Comparison of ENCODE assay signal across 26 cellular contexts in the genomic region with DNA sequence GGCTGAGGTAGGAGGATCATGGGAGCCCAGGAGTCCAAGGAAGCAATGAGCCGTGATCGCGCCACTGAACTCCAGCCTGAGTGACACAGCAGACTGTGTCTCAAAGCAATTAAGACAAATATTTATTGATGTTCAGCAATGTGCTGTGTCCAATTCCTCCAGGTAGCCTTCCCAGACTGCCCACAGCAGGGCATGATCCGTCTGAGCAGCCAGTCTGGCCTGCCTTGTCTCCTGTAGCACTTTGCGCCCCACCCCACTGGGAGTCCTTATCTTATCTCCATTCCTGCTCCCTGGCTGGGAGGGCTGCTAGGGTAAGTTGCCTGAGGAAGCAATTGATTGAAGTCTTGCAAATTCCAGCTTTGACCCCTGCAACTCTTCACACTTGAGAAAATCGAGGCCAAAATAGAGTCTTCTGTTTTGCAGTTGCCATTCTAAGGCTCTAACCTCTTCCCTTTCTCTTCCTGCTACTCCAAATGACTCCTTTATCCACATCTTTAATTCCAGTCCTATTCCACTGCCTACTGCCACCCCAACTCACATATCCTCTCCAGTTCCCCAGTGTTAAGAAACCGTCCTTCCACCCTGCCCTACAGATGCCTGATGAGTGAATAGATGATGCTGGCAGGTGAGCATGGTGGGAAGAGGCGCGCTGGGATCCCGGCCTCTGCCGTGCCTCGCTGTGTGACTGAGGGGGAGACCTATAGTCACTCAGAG. TPM values are rescaled to one million over a fixed set of nuclear protein-coding genes. Genes with fewer than 3 reads are reported as not detected.
DNase-seq lines count a peak whose midpoint lies in the region; ATAC-seq, FAIRE-seq and TF ChIP-seq lines count a peak whose summit lies in the region.
"Had no signal": no experiment of that assay in that cellular context is flagged by ENCODE, and none has a peak within 500 bp of the region (broad histone marks: within the 10 kb centered on the region; RNA-seq: fewer than 3 reads in every experiment).

No MANE protein-coding gene starts in this region.

- FAIRE-seq in K562 (lab: Jason Lieb, UNC) (peak; percentile 78), kidney (lab: Jason Lieb, UNC) (no peak)

- no peak overlapping the region for H2BK5ac ChIP-seq in IMR-90 (ENCODE audit: low read depth, low read length, poor library complexity, severe bottlenecking)

- CTCF ChIA-PET in IMR-90 (lab: Yijun Ruan, JAX) (no interaction called here), K562 (lab: Yijun Ruan, JAX; ENCODE audit: low intra/inter-chr PET ratio) (no interaction called here)

- H3K9me3 ChIP-seq in IMR-90 (ENCODE audit: control insufficient read depth, insufficient read depth, low read length) (no peaks in the 10 kb centered on the region), K562 (replicated peaks; ENCODE audit: control insufficient read depth, insufficient read depth, low read depth, low read length) (no peaks in the 10 kb centered on the region), kidney (ENCODE audit: control insufficient read depth in 1 of 2, low read length in 2 of 2) (no peaks in the 10 kb centered on the region)
- H3K9me3 ChIP-seq: Peyer's patch, sigmoid colon, SJCRH30 had no signal

- H4K5ac ChIP-seq in IMR-90 (ENCODE audit: low read depth, low read length): no peak overlapping the region

- H3K14ac ChIP-seq in IMR-90 (replicated peaks; ENCODE audit: low read depth, low read length): no peak overlapping the region

- H2BK120ac ChIP-seq in IMR-90 (ENCODE audit: low read depth, low read length): no peak overlapping the region

- H2BK20ac ChIP-seq in IMR-90 (ENCODE audit: low read depth, low read length): no peak overlapping the region

- 0 out of 2 replicates have a peak, but pooled peaks have one; percentile 10 for TF ChIP-seq EP300 in K562 (IDR thresholded peaks at IDR 0.05; ENCODE audit: low read length)

- TF ChIP-seq POLR2A in IMR-90 (IDR thresholded peaks at IDR 0.05; ENCODE audit: low read depth, low read length) (no peak), K562 (conservative IDR thresholded peaks at IDR 0.05) (peak; percentile 45; the same call in 1 of the 2 replicates)

- H3K36me3 Mint-ChIP-seq in stimulated activated memory B cell treated with anti-CD40 and anti-IgM and Interleukin-4, amounts not matched to agents 10 μg/mL and 1 μg/mL and 100 μg/mL, for 72 hours: no peaks in the 10 kb centered on the region
- no peaks in the 10 kb centered on the region for H3K36me3 Mint-ChIP-seq in stimulated activated effector memory CD8-positive, alpha-beta T cell treated with anti-CD3 and anti-CD28 coated beads, Interleukin-12 subunit alpha, Interleukin-12 subunit beta, amount 100 ng/mL, for 72 hours
- H3K36me3 Mint-ChIP-seq: activated CD8-positive, alpha-beta memory T cell treated with anti-CD3 and anti-CD28 coated beads, Interleukin-2, amount 10 ng/mL, durations not matched to agents 7 days and 5 days; CD4-positive, CD25-positive, alpha-beta regulatory T cell; type B pancreatic cell had no signal

- dilution Hi-C loops in IMR-90 (cut with HindIII; ENCODE audit: low sequenced_read_pairs, unreplicated experiment): no loop called here

- no peaks in the 10 kb centered on the region for H3K4me1 ChIP-seq in IMR-90 (ENCODE audit: control insufficient read depth, insufficient read depth, low read length)
- H3K4me1 ChIP-seq in K562 (replicated peaks in 1 of 2; ENCODE audit: control insufficient read depth in 2 of 2, insufficient read depth in 2 of 2, low read length in 2 of 2): peaks cover 37 to 46% of the 10 kb centered on the region in 2 experiments; a peak in 4 of 5 replicates
- peaks cover 0 to 2% of the 10 kb centered on the region in 2 donors for H3K4me1 ChIP-seq in kidney (ENCODE audit: control insufficient read depth in 1 of 2, insufficient read depth in 1 of 2, low read depth in 1 of 2, low read length in 2 of 2)
- H3K4me1 ChIP-seq: Peyer's patch, sigmoid colon, SJCRH30 had no signal

- H3K36me3 ChIP-seq in IMR-90 (ENCODE audit: control insufficient read depth, insufficient read depth, low read length): no peaks in the 10 kb centered on the region
- H3K36me3 ChIP-seq in K562 (ENCODE audit: control insufficient read depth, insufficient read depth, low read length): peaks cover 92% of the 10 kb centered on the region
- H3K36me3 ChIP-seq in kidney (ENCODE audit: control insufficient read depth in 1 of 2, insufficient read depth in 2 of 2, low read length in 2 of 2): no peaks in the 10 kb centered on the region
- H3K36me3 ChIP-seq: Peyer's patch, sigmoid colon, SJCRH30 had no signal

- H3K79me1 ChIP-seq in IMR-90 (ENCODE audit: low read depth in 1 of 2, low read length in 2 of 2): no peaks in the 10 kb centered on the region

- WGBS in IMR-90 (ENCODE audit: extremely low coverage in 2 of 2, insufficient read length in 1 of 2), 2 experiments: 78% methylated on average over 4 of the region's 12 CpGs; no CpG with 5 or more reads in 1 of the 2 experiments
- 50% methylated on average over 12 of the region's 12 CpGs for WGBS in K562 (ENCODE audit: insufficient coverage, low coverage, missing lambda C conversion rate)

- POLR2A ChIA-PET in IMR-90 (lab: Charles Lee; ENCODE audit: unreplicated experiment): no interaction called here
- POLR2A ChIA-PET in K562 (lab: Yijun Ruan, JAX): interaction anchor here (0.6 to 2.3 kb wide), 5 partner anchors 9 to 118 kb away, joined by 3 to 14 read pairs (median 3); no protein-coding TSS in a partner anchor

- H3K27me3 Mint-ChIP-seq in stimulated activated memory B cell treated with anti-CD40 and anti-IgM and Interleukin-4, amounts not matched to agents 10 μg/mL and 1 μg/mL and 100 μg/mL, for 72 hours: peaks cover 21% of the 10 kb centered on the region

- no peaks in the 10 kb centered on the region for H3K4me1 Mint-ChIP-seq in stimulated activated memory B cell treated with anti-CD40 and anti-IgM and Interleukin-4, amounts not matched to agents 10 μg/mL and 1 μg/mL and 100 μg/mL, for 72 hours
- no peaks in the 10 kb centered on the region for H3K4me1 Mint-ChIP-seq in stimulated activated effector memory CD8-positive, alpha-beta T cell treated with anti-CD3 and anti-CD28 coated beads, Interleukin-12 subunit alpha, Interleukin-12 subunit beta, amount 100 ng/mL, for 72 hours
- H3K4me1 Mint-ChIP-seq: activated CD4-positive, alpha-beta T cell treated with anti-CD3 and anti-CD28 coated beads, Interleukin-2, amount 10 ng/mL, durations not matched to agents 24 days and 14 days; CD4-positive, CD25-positive, alpha-beta regulatory T cell had no signal

- no peak overlapping the region for H3K4me3 Mint-ChIP-seq in stimulated activated memory B cell treated with anti-CD40 and anti-IgM and Interleukin-4, amounts not matched to agents 10 μg/mL and 1 μg/mL and 100 μg/mL, for 72 hours
- H3K4me3 Mint-ChIP-seq in stimulated activated effector memory CD8-positive, alpha-beta T cell treated with anti-CD3 and anti-CD28 coated beads, Interleukin-12 subunit alpha, Interleukin-12 subunit beta, amount 100 ng/mL, for 72 hours: no peak overlapping the region
- H3K4me3 Mint-ChIP-seq: activated CD4-positive, alpha-beta T cell treated with anti-CD3 and anti-CD28 coated beads, Interleukin-2, amount 10 ng/mL, durations not matched to agents 24 days and 14 days; activated CD8-positive, alpha-beta memory T cell treated with anti-CD3 and anti-CD28 coated beads, Interleukin-2, amount 10 ng/mL, durations not matched to agents 7 days and 5 days; CD4-positive, CD25-positive, alpha-beta regulatory T cell; type B pancreatic cell had no signal

- H3K4me2 ChIP-seq in IMR-90 (ENCODE audit: low read depth, low read length): no peak overlapping the region
- H3K4me2 ChIP-seq in K562 (ENCODE audit: insufficient read depth, low read length): peak overlapping the region; percentile 49; the same call in 1 of the 2 replicates

- H3K9me1 ChIP-seq in IMR-90 (ENCODE audit: insufficient read depth, low read length): 0 out of 2 replicates have a peak, but pooled peaks cover 3% of the 10 kb centered on the region
- H3K9me1 ChIP-seq in K562 (ENCODE audit: control insufficient read depth, insufficient read depth, low read length): peaks cover 40% of the 10 kb centered on the region

- H3K23ac ChIP-seq in IMR-90 (ENCODE audit: low read depth, low read length): no peak overlapping the region

- in situ Hi-C loops in IMR-90 (cut with MboI; ENCODE audit: low sequenced_read_pairs) (no loop called here), K562 (cut with MboI) (loop anchor here (10.0 kb wide), 1 partner anchor 262 kb away; no protein-coding TSS in a partner anchor)

- DNase-seq in IMR-90 (no peak), K562 (ENCODE audit: extremely low read depth in 1 of 4, low spot score in 3 of 4) (peak; percentile 78 to 81 (median 79)), kidney (peak; percentile 37)
- no peak for DNase-seq in stimulated activated effector memory CD8-positive, alpha-beta T cell treated with anti-CD3 and anti-CD28 coated beads, Interleukin-12 subunit alpha, Interleukin-12 subunit beta, amount 100 ng/mL, for 72 hours (ENCODE audit: low spot score in 2 of 2)
- DNase-seq: activated CD4-positive, alpha-beta T cell treated with anti-CD3 and anti-CD28 coated beads, Interleukin-2, amount 10 ng/mL, durations not matched to agents 24 days and 14 days; activated CD8-positive, alpha-beta memory T cell treated with anti-CD3 and anti-CD28 coated beads, Interleukin-2, amount 10 ng/mL, durations not matched to agents 7 days and 5 days; activated naive CD4-positive, alpha-beta T cell treated with anti-CD3 and anti-CD28 coated beads, Interleukin-2, amount 50 U/mL, for 16 hours; anterior cingulate cortex; CD4-positive, CD25-positive, alpha-beta regulatory T cell; central memory CD4-positive, alpha-beta T cell; EL; head of caudate nucleus; KBM-7; left ventricle myocardium superior; NCI-H1436 treated with DMSO at 0.1 percent for 48 hours; NCI-H524; sigmoid colon; SJCRH30; stimulated activated CD4-positive, alpha-beta T cell treated with anti-CD3 and anti-CD28 coated beads, Interleukin-15, amount 100 ng/mL, for 24 hours; T-helper 1 cell had no signal

- ATAC-seq in IMR-90 (ENCODE audit: low read depth) (no peak), K562 (peak; percentile 64), GM21447 (IDR thresholded peaks at IDR 0.05; ENCODE audit: unreplicated experiment) (no peak), HG03460 (IDR thresholded peaks at IDR 0.05; ENCODE audit: unreplicated experiment) (no peak)
- peak; percentile 5 for ATAC-seq in stimulated activated memory B cell treated with anti-CD40 and anti-IgM and Interleukin-4, amounts not matched to agents 10 μg/mL and 1 μg/mL and 100 μg/mL, for 72 hours
- ATAC-seq in stimulated activated effector memory CD8-positive, alpha-beta T cell treated with anti-CD3 and anti-CD28 coated beads, Interleukin-12 subunit alpha, Interleukin-12 subunit beta, amount 100 ng/mL, for 72 hours: no peak
- ATAC-seq: activated CD8-positive, alpha-beta memory T cell treated with anti-CD3 and anti-CD28 coated beads, Interleukin-2, amount 10 ng/mL, durations not matched to agents 7 days and 5 days; left ventricle myocardium superior had no signal

- H4K8ac ChIP-seq in IMR-90 (ENCODE audit: low read depth in 2 of 2, low read length in 2 of 2): no peak overlapping the region

- H3K27me3 ChIP-seq in IMR-90 (ENCODE audit: control insufficient read depth, insufficient read depth, low read length) (peaks cover 22% of the 10 kb centered on the region), K562 (ENCODE audit: control insufficient read depth in 2 of 2, insufficient read depth in 2 of 2, low read length in 2 of 2) (no peaks in the 10 kb centered on the region)
- H3K27me3 ChIP-seq: Peyer's patch, SJCRH30 had no signal

- BruUV-seq in IMR-90 (replicated peaks; lab: Mats Ljungman, UMichigan): no TSS peak
- no TSS peak for BruUV-seq in K562 (replicated peaks; lab: Mats Ljungman, UMichigan)

- H3K27ac Mint-ChIP-seq in stimulated activated memory B cell treated with anti-CD40 and anti-IgM and Interleukin-4, amounts not matched to agents 10 μg/mL and 1 μg/mL and 100 μg/mL, for 72 hours: no peak overlapping the region
- no peak overlapping the region for H3K27ac Mint-ChIP-seq in stimulated activated effector memory CD8-positive, alpha-beta T cell treated with anti-CD3 and anti-CD28 coated beads, Interleukin-12 subunit alpha, Interleukin-12 subunit beta, amount 100 ng/mL, for 72 hours
- H3K27ac Mint-ChIP-seq: activated CD4-positive, alpha-beta T cell treated with anti-CD3 and anti-CD28 coated beads, Interleukin-2, amount 10 ng/mL, durations not matched to agents 24 days and 14 days; activated CD8-positive, alpha-beta memory T cell treated with anti-CD3 and anti-CD28 coated beads, Interleukin-2, amount 10 ng/mL, durations not matched to agents 7 days and 5 days; CD4-positive, CD25-positive, alpha-beta regulatory T cell; type B pancreatic cell had no signal

- H2BK15ac ChIP-seq in IMR-90 (ENCODE audit: low read depth, low read length): no peak overlapping the region

- peak overlapping the region; percentile 16 for H2AK9ac ChIP-seq in IMR-90 (replicated peaks; ENCODE audit: low read depth, low read length, poor library complexity)

- intact Hi-C loops in IMR-90 (cut with micrococcal nuclease) (no loop called here), K562 (cut with micrococcal nuclease) (no loop called here), kidney (cut with DNase I) (no loop called here)

- peaks cover 98% of the 10 kb centered on the region for H3K79me2 ChIP-seq in K562 (ENCODE audit: control insufficient read depth, insufficient read depth, low read length)

- H2AK5ac ChIP-seq in IMR-90 (ENCODE audit: low read depth, low read length): no peak overlapping the region

- H3K56ac ChIP-seq in IMR-90 (ENCODE audit: extremely low read depth, insufficient read depth, low read length): no peak overlapping the region

- TF ChIP-seq CTCF in IMR-90 (conservative IDR thresholded peaks at IDR 0.05; ENCODE audit: low read depth, low read length) (no peak), K562 (IDR thresholded peaks at IDR 0.05 in 2 of 3, conservative IDR thresholded peaks at IDR 0.05 in 1 of 3; ENCODE audit: insufficient read depth in 2 of 3, low read depth in 1 of 3, low read length in 3 of 3) (no peak), kidney (IDR thresholded peaks at IDR 0.05; ENCODE audit: borderline replicate concordance, extremely low read depth, insufficient read depth) (no peak)

- H4K20me1 ChIP-seq in IMR-90 (ENCODE audit: insufficient read depth, low read length): no peaks in the 10 kb centered on the region
- H4K20me1 ChIP-seq in K562 (replicated peaks; ENCODE audit: control insufficient read depth, insufficient read depth, low read length): peaks cover 74% of the 10 kb centered on the region

- no peak overlapping the region for H3K4ac ChIP-seq in IMR-90 (ENCODE audit: low read depth, low read length)

- H3K27ac ChIP-seq in IMR-90 (ENCODE audit: insufficient read depth, low read length) (no peak overlapping the region), K562 (ENCODE audit: extremely low read depth, low read depth, low read length) (no peak overlapping the region), kidney (ENCODE audit: low read depth in 2 of 2, low read length in 2 of 2) (no peak overlapping the region)
- H3K27ac ChIP-seq: Peyer's patch, sigmoid colon, SJCRH30 had no signal

- no peaks in the 10 kb centered on the region for H3K9me3 Mint-ChIP-seq in stimulated activated memory B cell treated with anti-CD40 and anti-IgM and Interleukin-4, amounts not matched to agents 10 μg/mL and 1 μg/mL and 100 μg/mL, for 72 hours
- no peaks in the 10 kb centered on the region for H3K9me3 Mint-ChIP-seq in stimulated activated effector memory CD8-positive, alpha-beta T cell treated with anti-CD3 and anti-CD28 coated beads, Interleukin-12 subunit alpha, Interleukin-12 subunit beta, amount 100 ng/mL, for 72 hours
- H3K9me3 Mint-ChIP-seq: activated CD4-positive, alpha-beta T cell treated with anti-CD3 and anti-CD28 coated beads, Interleukin-2, amount 10 ng/mL, durations not matched to agents 24 days and 14 days; CD4-positive, CD25-positive, alpha-beta regulatory T cell; type B pancreatic cell had no signal

- H3K4me3 ChIP-seq in IMR-90 (ENCODE audit: insufficient read depth, low read depth, low read length) (no peak overlapping the region), K562 (no peak overlapping the region), kidney (ENCODE audit: low read length in 2 of 2) (no peak overlapping the region)
- H3K4me3 ChIP-seq: Peyer's patch, sigmoid colon, SJCRH30 had no signal

- H3K18ac ChIP-seq in IMR-90 (ENCODE audit: low read depth, low read length): no peak overlapping the region

- H3K9ac ChIP-seq in IMR-90 (ENCODE audit: low read depth, low read length): no peak overlapping the region
- peak overlapping the region in 1 of 2 experiments; percentile 49; a peak in 2 of 4 replicates for H3K9ac ChIP-seq in K562 (ENCODE audit: insufficient read depth in 1 of 2, low read depth in 2 of 2, low read length in 2 of 2)
- H3K9ac ChIP-seq in kidney (ENCODE audit: low read length in 2 of 2): no peak overlapping the region

- no peak overlapping the region for H2AFZ ChIP-seq in IMR-90 (replicated peaks; ENCODE audit: low read length, poor library complexity)
- no peak overlapping the region for H2AFZ ChIP-seq in K562 (ENCODE audit: low read depth, low read length)

- no peak overlapping the region for H4K91ac ChIP-seq in IMR-90 (ENCODE audit: insufficient read depth, low read depth, low read length)

- TF ChIP-seq RAD21 in IMR-90 (IDR thresholded peaks at IDR 0.05; ENCODE audit: low read length) (no peak), K562 (CRISPR knock-in tag; conservative IDR thresholded peaks at IDR 0.05 in 1 of 2, IDR thresholded peaks at IDR 0.05 in 1 of 2) (no peak)

RNA-seq across cellular contexts. Expression of a gene that starts 26.9 kb away (rescaled TPM):
- total RNA-seq in IMR-90 (2012; rRNA removed) (8.9 and 10.4 TPM in 2 replicates), K562 (2014; rRNA removed) (not detected in 2 replicates), K562 (2014; rRNA removed; fragmentation: Illumina TruSeq; extraction: Trizol) (not detected in 2 replicates), K562 (2015; rRNA removed; fragmentation: Illumina TruSeq; extraction: Trizol) (not detected in 2 replicates), K562 (2021) (not detected in 2 replicates), kidney (not detected)
- polyA plus RNA-seq in IMR-90 (2012; rRNA removed) (10.3 and 10.5 TPM in 2 replicates), K562 (2011; rRNA removed) (0.03 and 0.08 TPM in 2 replicates), K562 (2014; fragmentation: Illumina TruSeq; extraction: Trizol) (not detected in 2 replicates), K562 (2014; fragmentation: Nextera tagmentation; extraction: Ambion mirVana) (under 1 TPM; 0.17 to 0.31 TPM), K562 (2014; rRNA removed) (not detected in 2 replicates), kidney (ENCODE audit: insufficient read depth, low read depth, low replicate concordance) (not detected)
- 4.7 and 8.1 TPM in 2 replicates for polyA plus RNA-seq in IMR-90 (2012; cell fraction: cytosol; rRNA removed)
- polyA plus RNA-seq in IMR-90 (2012; cell fraction: nucleus; rRNA removed; ENCODE audit: low replicate concordance): 10.0 and 14.8 TPM in 2 replicates
- not detected in 2 replicates for total RNA-seq in K562 (2011; cell fraction: chromatin; rRNA removed; ENCODE audit: low replicate concordance)
- 0.17 TPM in 1 of 2 replicates, not detected in the other for total RNA-seq in K562 (2011; cell fraction: nucleolus; rRNA removed)
- not detected in 2 replicates for total RNA-seq in K562 (2011; cell fraction: nucleoplasm; rRNA removed)
- 0.03 and 0.06 TPM in 2 replicates for polyA plus RNA-seq in K562 (2011; cell fraction: cytosol; rRNA removed)
- polyA plus RNA-seq in K562 (2011; cell fraction: nucleus; rRNA removed): 0.23 TPM in 1 of 2 replicates, not detected in the other
- polyA plus RNA-seq in K562 (2012): 0.12 and 0.21 TPM in 2 replicates
- polyA minus RNA-seq in K562 (2011; rRNA and poly(A)+ RNA removed): not detected in 2 replicates
- not detected in 2 replicates for polyA minus RNA-seq in K562 (2011; cell fraction: cytosol; rRNA and poly(A)+ RNA removed)
- not detected in 2 replicates for polyA minus RNA-seq in K562 (2011; cell fraction: nucleus; rRNA and poly(A)+ RNA removed)
- total RNA-seq: activated CD4-positive, alpha-beta T cell treated with anti-CD3 and anti-CD28 coated beads, Interleukin-2, amount 10 ng/mL, durations not matched to agents 24 days and 14 days; activated CD8-positive, alpha-beta memory T cell treated with anti-CD3 and anti-CD28 coated beads, Interleukin-2, amount 10 ng/mL, durations not matched to agents 7 days and 5 days; CD4-positive, CD25-positive, alpha-beta regulatory T cell; left ventricle myocardium superior; Peyer's patch; sigmoid colon had no signal
- polyA plus RNA-seq: neural cell had no signal

Comparison
In these comparisons a context has a peak if more than half of its experiments do, and no peak if none do; other contexts are left out.
1. ATAC-seq: peak in K562 (single experiment) and stimulated activated memory B cell treated with anti-CD40 and anti-IgM and Interleukin-4, amounts not matched to agents 10 μg/mL and 1 μg/mL and 100 μg/mL, for 72 hours (single experiment); none in IMR-90 (single experiment), GM21447 (single experiment), HG03460 (single experiment) and stimulated activated effector memory CD8-positive, alpha-beta T cell treated with anti-CD3 and anti-CD28 coated beads, Interleukin-12 subunit alpha, Interleukin-12 subunit beta, amount 100 ng/mL, for 72 hours (single experiment).
2. DNase-seq: peak in K562 (4 of 4) and kidney (single experiment); none in IMR-90 (single experiment) and stimulated activated effector memory CD8-positive, alpha-beta T cell treated with anti-CD3 and anti-CD28 coated beads, Interleukin-12 subunit alpha, Interleukin-12 subunit beta, amount 100 ng/mL, for 72 hours (0 of 2).